In genomic region chr16:4505356-4506153, GRCh38 we compare ENCODE assay signal across 8 cellular contexts. TPM values are rescaled to one million over a fixed set of nuclear protein-coding genes. Genes with fewer than 3 reads are reported as not detected.
DNase-seq lines count a peak whose midpoint lies in the region; ATAC-seq, FAIRE-seq and TF ChIP-seq lines count a peak whose summit lies in the region.

No MANE protein-coding gene starts in this region.

- TF ChIP-seq CTCF in activated B cell treated with CpG ODN at 0.5 μM for 24 hours (IDR thresholded peaks at IDR 0.05) = no peak

- H3K4me3 ChIP-seq in duodenal mucosa (ENCODE audit: low read depth in 1 of 2, low read length in 2 of 2) = peak overlapping the region; percentile 1 to 8

- H3K27ac Mint-ChIP-seq in activated B cell treated with CpG ODN at 0.5 μM for 24 hours = peak overlapping the region; percentile 93

- no peaks in the 10 kb centered on the region for H3K9me3 ChIP-seq in duodenal mucosa (ENCODE audit: control insufficient read depth in 1 of 2, low read length in 2 of 2)

- CTCF ChIA-PET in activated B cell treated with CpG ODN at 0.5 μM for 24 hours (lab: Charles Lee) = interaction anchor here (0.6 to 5.2 kb wide), 17 partner anchors 9 to 450 kb away, joined by 3 to 116 read pairs (median 5); partner anchors contain the start of genes ANKS3, CDIP1, DNAAF8 and HMOX2

- peaks cover 42% of the 10 kb centered on the region for H3K4me1 Mint-ChIP-seq in activated B cell treated with CpG ODN at 0.5 μM for 24 hours

- POLR2A ChIA-PET in activated B cell treated with CpG ODN at 0.5 μM for 24 hours (lab: Charles Lee) = interaction anchor here (0.5 to 3.4 kb wide), 17 partner anchors 11 to 528 kb away, joined by 3 to 23 read pairs (median 4); partner anchors contain the start of genes CDIP1, CORO7, HMOX2 and MGRN1

- DNase-seq in GM18507 (ENCODE audit: extremely low spot score, insufficient read length, low read depth) (peak; percentile 53), activated B cell treated with CpG ODN at 0.5 μM for 24 hours (peak; percentile 63), DMS153 (lab: John Stamatoyannopoulos, UW) (no peak), H4 (ENCODE audit: low spot score) (no peak), medulla oblongata (ENCODE audit: extremely low spot score) (no peak)
- DNase-seq in stimulated activated CD4-positive, alpha-beta T cell treated with anti-CD3 and anti-CD28 coated beads, TNF-alpha, amount 100 ng/mL, for 48 hours (ENCODE audit: low read depth in 3 of 3) = peak; percentile 19 to 52 (median 48)

- H3K36me3 Mint-ChIP-seq in activated B cell treated with CpG ODN at 0.5 μM for 24 hours (ENCODE audit: low read depth) = peaks cover 30% of the 10 kb centered on the region

- H3K9me3 Mint-ChIP-seq in activated B cell treated with CpG ODN at 0.5 μM for 24 hours = no peaks in the 10 kb centered on the region

- no peaks in the 10 kb centered on the region for H3K27me3 Mint-ChIP-seq in activated B cell treated with CpG ODN at 0.5 μM for 24 hours

- ATAC-seq in HG02981 (IDR thresholded peaks at IDR 0.05; ENCODE audit: unreplicated experiment) (peak; percentile 81), activated B cell treated with CpG ODN at 0.5 μM for 24 hours (ENCODE audit: low read depth) (peak; percentile 95)

- no peaks in the 10 kb centered on the region for H3K27me3 ChIP-seq in duodenal mucosa (ENCODE audit: control insufficient read depth in 1 of 2, insufficient read depth in 2 of 2, low read length in 2 of 2)

- peaks cover 14 to 49% of the 10 kb centered on the region in 2 donors for H3K36me3 ChIP-seq in duodenal mucosa (ENCODE audit: control insufficient read depth in 1 of 2, insufficient read depth in 2 of 2, low read length in 2 of 2)

- H3K4me3 Mint-ChIP-seq in activated B cell treated with CpG ODN at 0.5 μM for 24 hours = peak overlapping the region; percentile 29

- peaks cover 26 to 35% of the 10 kb centered on the region in 2 donors for H3K4me1 ChIP-seq in duodenal mucosa (ENCODE audit: control insufficient read depth in 1 of 2, insufficient read depth in 2 of 2, low read length in 2 of 2)

- intact Hi-C loops in activated B cell treated with CpG ODN at 0.5 μM for 24 hours (cut with micrococcal nuclease) = loop anchor here (1.0 to 5.0 kb wide), 10 partner anchors 29 to 587 kb away; partner anchors contain the start of genes CDIP1, GLYR1, HMOX2 and MGRN1

- peak overlapping the region; percentile 25 to 63 for H3K9ac ChIP-seq in duodenal mucosa (ENCODE audit: low read depth in 1 of 2, low read length in 2 of 2)

- FAIRE-seq in GM18507 (lab: Jason Lieb, UNC) = peak; percentile 93

- peak overlapping the region; percentile 22 for H3K27ac ChIP-seq in duodenal mucosa (ENCODE audit: low read depth, low read length)

RNA-seq across cellular contexts. Expression of gene HMOX2, which starts 29.4 kb away (rescaled TPM):
- total RNA-seq in activated B cell treated with CpG ODN at 0.5 μM for 24 hours = 30.8 and 32.1 TPM in 2 replicates
- 46.3 and 48.4 TPM in 2 replicates for total RNA-seq in H4 (2014; rRNA removed; shearing (Covaris generic))

RNA-seq across cellular contexts. Expression of gene NMRAL1, which starts 31.1 kb away (rescaled TPM):
- total RNA-seq in activated B cell treated with CpG ODN at 0.5 μM for 24 hours = 30.0 and 42.4 TPM in 2 replicates
- total RNA-seq in H4 (2014; rRNA removed; shearing (Covaris generic)) = 69.5 and 102 TPM in 2 replicates

RNA-seq across cellular contexts. Expression of gene CDIP1, which starts 33.0 kb away (rescaled TPM):
- 12.5 and 12.9 TPM in 2 replicates for total RNA-seq in activated B cell treated with CpG ODN at 0.5 μM for 24 hours
- 5.4 and 8.0 TPM in 2 replicates for total RNA-seq in H4 (2014; rRNA removed; shearing (Covaris generic))

RNA-seq across cellular contexts. Expression of gene C16orf96, which starts 50.6 kb away (rescaled TPM):
- total RNA-seq in activated B cell treated with CpG ODN at 0.5 μM for 24 hours = 0.13 and 0.15 TPM in 2 replicates
- total RNA-seq in H4 (2014; rRNA removed; shearing (Covaris generic)) = not detected in 2 replicates

Comparison
In these comparisons a context has a peak if more than half of its experiments do, and no peak if none do; other contexts are left out.
1. DNase-seq: peak in GM18507 (single experiment), activated B cell treated with CpG ODN at 0.5 μM for 24 hours (single experiment) and stimulated activated CD4-positive, alpha-beta T cell treated with anti-CD3 and anti-CD28 coated beads, TNF-alpha, amount 100 ng/mL, for 48 hours (3 of 3); none in DMS153 (single experiment), H4 (single experiment) and medulla oblongata (single experiment).